In the genomic region with DNA sequence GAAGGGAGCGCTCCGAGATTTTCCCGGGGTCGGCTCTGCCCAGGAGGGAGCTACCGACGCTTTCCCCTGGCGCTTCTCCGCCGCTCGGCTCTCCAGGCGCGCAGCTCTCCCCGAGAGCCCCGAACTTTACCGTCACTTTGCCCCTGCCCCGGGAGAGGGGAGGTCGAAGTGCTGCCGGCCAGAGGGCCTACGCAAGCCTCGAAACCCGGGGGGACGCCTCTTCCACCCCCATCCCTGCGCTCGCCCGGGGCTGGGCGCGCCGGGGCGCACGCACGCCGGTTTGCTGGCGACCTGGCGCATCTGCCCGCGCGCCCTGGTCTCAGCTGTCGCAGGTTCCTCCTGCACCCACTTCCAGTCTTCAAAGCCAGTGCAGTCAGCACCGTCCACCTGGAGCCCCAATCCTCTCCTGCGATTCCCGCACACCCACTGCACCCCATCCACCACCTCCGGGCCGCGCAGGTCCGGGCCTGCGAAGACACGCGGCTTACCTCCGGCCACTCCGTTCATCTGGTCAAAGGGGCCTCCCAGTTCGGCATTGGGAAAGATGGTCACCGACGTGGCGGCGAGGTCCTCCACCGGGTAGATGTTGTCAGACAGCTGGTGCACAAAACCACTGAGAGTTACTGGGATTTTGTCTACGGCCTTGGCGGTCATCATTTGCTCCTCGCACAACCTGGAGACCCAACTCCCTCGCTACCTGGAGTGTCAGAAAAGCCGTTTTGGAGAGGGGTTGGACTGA, we compare ENCODE assay signal across 8 cellular contexts. TPM values are rescaled to one million over a fixed set of nuclear protein-coding genes. Genes with fewer than 3 reads are reported as not detected.
DNase-seq lines count a peak whose midpoint lies in the region; ATAC-seq and TF ChIP-seq lines count a peak whose summit lies in the region.

No MANE protein-coding gene starts in this region.

- H3K9me3 ChIP-seq in IMR-90 (ENCODE audit: control insufficient read depth, insufficient read depth, low read length) = no peaks in the 10 kb centered on the region
- no peaks in the 10 kb centered on the region for H3K9me3 ChIP-seq in psoas muscle

- H3K36me3 ChIP-seq in IMR-90 (ENCODE audit: control insufficient read depth, insufficient read depth, low read length) (no peaks in the 10 kb centered on the region), psoas muscle (ENCODE audit: insufficient read depth in 1 of 2, low read depth in 1 of 2) (peaks cover 0 to 11% of the 10 kb centered on the region in 2 donors)

- H2BK5ac ChIP-seq in IMR-90 (ENCODE audit: low read depth, low read length, poor library complexity, severe bottlenecking) = no peak overlapping the region

- peaks cover 42% of the 10 kb centered on the region for H3K36me3 Mint-ChIP-seq in activated T-cell treated with anti-CD3 and anti-CD28 coated beads, Interleukin-2, amount 50 U/mL, for 4 hours (ENCODE audit: insufficient read depth)

- peaks cover 7% of the 10 kb centered on the region; the same call in 1 of the 2 replicates for H3K4me1 ChIP-seq in IMR-90 (ENCODE audit: control insufficient read depth, insufficient read depth, low read length)
- peaks cover 21% of the 10 kb centered on the region for H3K4me1 ChIP-seq in psoas muscle

- peaks cover 41% of the 10 kb centered on the region for H3K4me1 Mint-ChIP-seq in activated T-cell treated with anti-CD3 and anti-CD28 coated beads, Interleukin-2, amount 50 U/mL, for 4 hours (ENCODE audit: low read depth)

- H2AK5ac ChIP-seq in IMR-90 (ENCODE audit: low read depth, low read length) = no peak overlapping the region

- H2BK120ac ChIP-seq in IMR-90 (ENCODE audit: low read depth, low read length) = no peak overlapping the region

- H3K9ac ChIP-seq in IMR-90 (ENCODE audit: low read depth, low read length) = no peak overlapping the region

- peaks cover 12% of the 10 kb centered on the region for H3K27me3 Mint-ChIP-seq in activated T-cell treated with anti-CD3 and anti-CD28 coated beads, Interleukin-2, amount 50 U/mL, for 4 hours (ENCODE audit: low read depth)

- H3K79me1 ChIP-seq in IMR-90 (ENCODE audit: low read depth in 1 of 2, low read length in 2 of 2) = no peaks in the 10 kb centered on the region

- POLR2A ChIA-PET in IMR-90 (lab: Charles Lee; ENCODE audit: unreplicated experiment) = interaction anchor here (0.6 kb wide), 1 partner anchor 31 kb away, joined by 3 read pairs; no protein-coding TSS in a partner anchor

- DNase-seq in IMR-90 = no peak
- peak; percentile 51 for DNase-seq in activated T-cell treated with anti-CD3 and anti-CD28 coated beads, Interleukin-2, amount 50 U/mL, for 4 hours
- DNase-seq in cardiac septum (ENCODE audit: low spot score) = peak; percentile 74
- DNase-seq in psoas muscle = peak in 1 of 2 donors; percentile 16
- DNase-seq in NCI-H1930 (lab: John Stamatoyannopoulos, UW) = no peak
- DNase-seq in SHP77 treated with DMSO at 0.1 percent for 48 hours (lab: John Stamatoyannopoulos, UW) = no peak
- DNase-seq in DMS153 treated with DMSO at 0.1 percent for 48 hours (lab: John Stamatoyannopoulos, UW; ENCODE audit: unreplicated experiment) = no peak

- in situ Hi-C loops in IMR-90 (cut with MboI; ENCODE audit: low sequenced_read_pairs) = loop anchor here (10.0 to 25.0 kb wide), 3 partner anchors 339 to 778 kb away; partner anchors contain the start of gene RTKN2

- H3K4me3 ChIP-seq in IMR-90 (ENCODE audit: insufficient read depth, low read depth, low read length) (peak overlapping the region; percentile 73), psoas muscle (peak overlapping the region; percentile 79)

- H3K18ac ChIP-seq in IMR-90 (ENCODE audit: low read depth, low read length) = no peak overlapping the region

- H3K9me1 ChIP-seq in IMR-90 (ENCODE audit: insufficient read depth, low read length) = no peaks in the 10 kb centered on the region

- no peak overlapping the region for H3K4ac ChIP-seq in IMR-90 (ENCODE audit: low read depth, low read length)

- 0% methylated on average over 12 of the region's 61 CpGs; no CpG with 5 or more reads in 1 of the 2 experiments for WGBS in IMR-90 (ENCODE audit: extremely low coverage in 2 of 2, insufficient read length in 1 of 2), 2 experiments
- 1 to 2% (median 1%) methylated on average over 45 to 61 of the region's 61 CpGs for WGBS in psoas muscle, 3 donors

- intact Hi-C loops in IMR-90 (cut with micrococcal nuclease) = loop anchor here (1.0 to 5.0 kb wide), 3 partner anchors 267 to 548 kb away; partner anchors contain the start of gene RTKN2
- intact Hi-C loops in cardiac septum (cut with DNase I) = loop anchor here (2.0 to 5.0 kb wide), 7 partner anchors 53 to 378 kb away; no protein-coding TSS in a partner anchor
- intact Hi-C loops in psoas muscle (cut with DNase I) = loop anchor here (5.0 to 10.0 kb wide), 5 partner anchors 203 to 381 kb away; partner anchors contain the start of gene NRBF2 (in 1 of the 2)

- CTCF ChIA-PET in IMR-90 (lab: Yijun Ruan, JAX) = interaction anchor here (0.7 to 1.2 kb wide), 2 partner anchors 9 to 205 kb away, joined by 3 read pairs; no protein-coding TSS in a partner anchor

- H2AK9ac ChIP-seq in IMR-90 (replicated peaks; ENCODE audit: low read depth, low read length, poor library complexity) = no peak overlapping the region

- H3K14ac ChIP-seq in IMR-90 (replicated peaks; ENCODE audit: low read depth, low read length) = no peak overlapping the region

- no peak for TF ChIP-seq RAD21 in IMR-90 (IDR thresholded peaks at IDR 0.05; ENCODE audit: low read length)

- peak overlapping the region; percentile 81 for H2AFZ ChIP-seq in IMR-90 (replicated peaks; ENCODE audit: low read length, poor library complexity)

- no peak overlapping the region for H4K8ac ChIP-seq in IMR-90 (ENCODE audit: low read depth in 2 of 2, low read length in 2 of 2)

- peak overlapping the region; percentile 95 for H3K4me3 Mint-ChIP-seq in activated T-cell treated with anti-CD3 and anti-CD28 coated beads, Interleukin-2, amount 50 U/mL, for 4 hours

- ATAC-seq in IMR-90 (ENCODE audit: low read depth) (no peak), psoas muscle (peak in 1 of 4 donors; percentile 8), GM21390 (IDR thresholded peaks at IDR 0.05; ENCODE audit: unreplicated experiment) (no peak)
- ATAC-seq in activated T-cell treated with anti-CD3 and anti-CD28 coated beads, Interleukin-2, amount 50 U/mL, for 4 hours = no peak

- no peak overlapping the region for H3K27ac ChIP-seq in IMR-90 (ENCODE audit: insufficient read depth, low read length)
- no peak overlapping the region for H3K27ac ChIP-seq in psoas muscle

- H3K9me3 Mint-ChIP-seq in activated T-cell treated with anti-CD3 and anti-CD28 coated beads, Interleukin-2, amount 50 U/mL, for 4 hours = no peaks in the 10 kb centered on the region

- TF ChIP-seq CTCF in IMR-90 (conservative IDR thresholded peaks at IDR 0.05; ENCODE audit: low read depth, low read length) = no peak
- no peak for TF ChIP-seq CTCF in psoas muscle (IDR thresholded peaks at IDR 0.05)

- dilution Hi-C loops in IMR-90 (cut with HindIII; ENCODE audit: low sequenced_read_pairs, unreplicated experiment) = no loop called here

- H3K56ac ChIP-seq in IMR-90 (ENCODE audit: extremely low read depth, insufficient read depth, low read length) = no peak overlapping the region

- H3K27me3 ChIP-seq in IMR-90 (ENCODE audit: control insufficient read depth, insufficient read depth, low read length) (peaks cover 41% of the 10 kb centered on the region), psoas muscle (ENCODE audit: insufficient read depth in 3 of 3, low read length in 2 of 3) (peaks cover 0 to 27% (median 13%) of the 10 kb centered on the region in 3 donors)

- no peak overlapping the region for H4K91ac ChIP-seq in IMR-90 (ENCODE audit: insufficient read depth, low read depth, low read length)

- TF ChIP-seq POLR2A in IMR-90 (IDR thresholded peaks at IDR 0.05; ENCODE audit: low read depth, low read length) = no peak

- H4K5ac ChIP-seq in IMR-90 (ENCODE audit: low read depth, low read length) = no peak overlapping the region

- BruUV-seq in IMR-90 (replicated peaks; lab: Mats Ljungman, UMichigan) = TSS peak; percentile 89

- H2BK15ac ChIP-seq in IMR-90 (ENCODE audit: low read depth, low read length) = no peak overlapping the region

- peaks cover 14% of the 10 kb centered on the region for H4K20me1 ChIP-seq in IMR-90 (ENCODE audit: insufficient read depth, low read length)

- H3K23ac ChIP-seq in IMR-90 (ENCODE audit: low read depth, low read length) = no peak overlapping the region

- H2BK20ac ChIP-seq in IMR-90 (ENCODE audit: low read depth, low read length) = no peak overlapping the region

- peak overlapping the region; percentile 92 for H3K4me2 ChIP-seq in IMR-90 (ENCODE audit: low read depth, low read length)

TF ChIP-seq in IMR-90, 13 proteins besides CTCF, POLR2A, EP300 and RAD21 (continues in another document):
- TF ChIP-seq ELK1 (IDR thresholded peaks at IDR 0.05; ENCODE audit: borderline replicate concordance, low read depth, low read length) (no peak), CHD1 (IDR thresholded peaks at IDR 0.05; ENCODE audit: low read depth, low read length) (no peak)

RNA-seq across cellular contexts. Expression of gene EGR2, which starts 0.6 kb away (rescaled TPM):
- total RNA-seq in IMR-90 (2012; rRNA removed) (0.36 and 0.56 TPM in 2 replicates), cardiac septum (4.8 TPM), psoas muscle (1 to 10 TPM in 2 of 4 donors, under 1 TPM in 2; 0.67 to 1.2 (median 0.97) TPM)
- polyA plus RNA-seq in IMR-90 (2012; rRNA removed) (1.2 TPM in 2 replicates), psoas muscle (under 1 TPM; 0.24 to 0.64 (median 0.26) TPM)
- 0.47 and 1.5 TPM in 2 replicates for polyA plus RNA-seq in IMR-90 (2012; cell fraction: cytosol; rRNA removed)
- 4.2 and 4.6 TPM in 2 replicates for polyA plus RNA-seq in IMR-90 (2012; cell fraction: nucleus; rRNA removed; ENCODE audit: low replicate concordance)
- 100 to 1,000 TPM in 1 of 3 donors, 10 to 100 TPM in 2; 83.3 to 121 (median 99.5) TPM for total RNA-seq in activated T-cell treated with anti-CD3 and anti-CD28 coated beads, Interleukin-2, amount 50 U/mL, for 4 hours

RNA-seq across cellular contexts. Expression of gene ADO, which starts 11.0 kb away (rescaled TPM):
- total RNA-seq in IMR-90 (2012; rRNA removed) (8.1 and 11.4 TPM in 2 replicates), cardiac septum (19.5 TPM), psoas muscle (10 to 100 TPM; 17.6 to 24.8 (median 20.1) TPM)
- polyA plus RNA-seq in IMR-90 (2012; rRNA removed) (7.7 and 8.0 TPM in 2 replicates), psoas muscle (10 to 100 TPM; 11.6 to 27.1 (median 21.6) TPM)
- 3.7 and 7.4 TPM in 2 replicates for polyA plus RNA-seq in IMR-90 (2012; cell fraction: cytosol; rRNA removed)
- polyA plus RNA-seq in IMR-90 (2012; cell fraction: nucleus; rRNA removed; ENCODE audit: low replicate concordance) = 2.4 and 3.5 TPM in 2 replicates
- 10 to 100 TPM; 42.7 to 44.7 (median 44.4) TPM for total RNA-seq in activated T-cell treated with anti-CD3 and anti-CD28 coated beads, Interleukin-2, amount 50 U/mL, for 4 hours

Comparison
In these comparisons a context has a peak if more than half of its experiments do, and no peak if none do; other contexts are left out.
1. DNase-seq: peak in activated T-cell treated with anti-CD3 and anti-CD28 coated beads, Interleukin-2, amount 50 U/mL, for 4 hours (single experiment) and cardiac septum (single experiment); none in IMR-90 (single experiment), NCI-H1930 (0 of 2), SHP77 treated with DMSO at 0.1 percent for 48 hours (single experiment) and DMS153 treated with DMSO at 0.1 percent for 48 hours (single experiment).
2. RNA of gene EGR2, which starts 0.6 kb away (total RNA-seq): 83.3 to 121 TPM in activated T-cell treated with anti-CD3 and anti-CD28 coated beads, Interleukin-2, amount 50 U/mL, for 4 hours; 4.8 TPM in cardiac septum (single experiment), 0.67 to 1.2 TPM in psoas muscle and 0.36 to 0.56 TPM in IMR-90; every median in the first group is over 10 times any median in the second.